In the genomic region with DNA sequence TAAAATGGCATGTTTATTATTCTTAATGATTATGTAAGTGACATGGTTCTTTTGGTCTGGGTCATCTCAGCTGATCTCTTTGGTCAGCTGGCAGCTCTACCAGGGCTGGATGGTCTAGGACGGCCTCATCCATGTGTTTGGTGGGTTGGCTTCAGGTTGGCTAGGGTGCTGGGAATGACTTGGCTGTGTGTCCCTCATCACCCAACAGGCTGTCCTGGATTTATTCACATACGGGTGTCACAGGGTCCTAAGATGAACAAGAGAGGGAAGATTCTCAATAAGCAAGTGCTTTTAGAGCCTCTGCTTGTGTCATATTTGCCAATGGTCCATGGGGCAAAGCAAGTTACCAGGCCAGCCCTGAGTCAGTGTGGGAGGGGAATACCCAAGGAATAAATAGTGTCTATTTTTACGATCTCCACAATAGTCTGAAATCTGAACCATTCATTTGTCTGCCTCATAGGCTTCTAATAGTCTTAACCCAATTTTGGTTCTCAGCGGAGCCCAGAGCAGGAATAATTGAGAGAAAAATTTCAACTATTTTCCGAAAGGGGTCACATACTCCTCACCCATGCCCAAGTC, we compare ENCODE assay signal across 20 cellular contexts.
"Had no signal": no experiment of that assay in that cellular context is flagged by ENCODE, and none has a peak within 500 bp of the region (broad histone marks: within the 10 kb centered on the region; RNA-seq: fewer than 3 reads in every experiment).

No MANE protein-coding gene starts in this region.

- DNase-seq: dermis blood vessel endothelial cell; effector CD8-positive, alpha-beta T cell; effector memory CD8-positive, alpha-beta T cell; endodermal cell; erythroblast; foreskin keratinocyte; glutamatergic neuron; head of caudate nucleus; hypothalamus; left cardiac atrium; left lung; left ventricle myocardium superior; lower lobe of right lung; mesenchymal stem cell; mucosa of descending colon had no signal

- H3K36me3 ChIP-seq: left lung, lower lobe of right lung had no signal

- H3K27ac Mint-ChIP-seq: effector memory CD8-positive, alpha-beta T cell; endodermal cell; mesothelial cell of epicardium had no signal

- H3K36me3 Mint-ChIP-seq: mesothelial cell of epicardium had no signal

- H3K4me1 Mint-ChIP-seq: endodermal cell, mesothelial cell of epicardium had no signal

- H2AFZ ChIP-seq: hepatocyte had no signal

- H3K27me3 ChIP-seq: hepatocyte had no signal

- H3K4me3 Mint-ChIP-seq: effector memory CD8-positive, alpha-beta T cell; endodermal cell; mesothelial cell of epicardium had no signal

- H3K4me2 ChIP-seq: hepatocyte had no signal

- H3K79me2 ChIP-seq: hepatocyte had no signal

- H3K9me3 ChIP-seq: left lung, lower lobe of right lung, mucosa of descending colon had no signal

- ATAC-seq: effector memory CD8-positive, alpha-beta T cell; esophagus mucosa; foreskin keratinocyte; left cardiac atrium; left lung; left ventricle myocardium superior; lower lobe of right lung; mucosa of descending colon had no signal

- H3K4me3 ChIP-seq: coronary artery, hepatocyte, left lung, lower lobe of right lung, mucosa of descending colon had no signal

- H3K4me1 ChIP-seq: foreskin keratinocyte, left lung, lower lobe of right lung had no signal

- H3K9me3 Mint-ChIP-seq: effector memory CD8-positive, alpha-beta T cell; endodermal cell; mesothelial cell of epicardium had no signal

- H3K27ac ChIP-seq: coronary artery, epithelial cell of prostate, foreskin keratinocyte, hepatocyte, left lung, lower lobe of right lung had no signal
